8 cellular contexts compared by ENCODE assay signal in genomic region chr1:150363426-150364230, GRCh38. TPM values are rescaled to one million over a fixed set of nuclear protein-coding genes. Genes with fewer than 3 reads are reported as not detected.
DNase-seq lines count a peak whose midpoint lies in the region; ATAC-seq, FAIRE-seq and TF ChIP-seq lines count a peak whose summit lies in the region.

TSS of gene RPRD2 (plus strand) at chr1:150364147. CDS start at chr1:150364715, 568 bp downstream.

- peak; percentile 77 for ATAC-seq in GM18520 (IDR thresholded peaks at IDR 0.05; ENCODE audit: unreplicated experiment)
- peak; percentile 73 for ATAC-seq in HG03064 (IDR thresholded peaks at IDR 0.05; ENCODE audit: low read depth, unreplicated experiment)
- peak; percentile 93 for ATAC-seq in body of pancreas
- ATAC-seq in sciatic nerve = peak; percentile 99

- FAIRE-seq in TTC549 (lab: Jason Lieb, UNC) = peak; percentile 99

- WGBS in body of pancreas, 2 donors = 0% methylated on average over 34 to 36 of the region's 36 CpGs

- H3K4me1 ChIP-seq in body of pancreas = peaks cover 23% of the 10 kb centered on the region

- H3K4me3 ChIP-seq in body of pancreas = peak within 1 kb of the TSS; percentile 51 to 70

- DNase-seq in 8988T (peak; percentile 73), NCI-H2107 treated with DMSO at 0.1 percent for 48 hours (lab: John Stamatoyannopoulos, UW; ENCODE audit: unreplicated experiment) (peak; percentile 98), body of pancreas (peak; percentile 99 to 100 (median 100)), iPS DF 19.7 (ENCODE audit: low read depth, low spot score) (peak; percentile 98), sciatic nerve (ENCODE audit: low spot score) (peak; percentile 99)

- intact Hi-C loops in body of pancreas (cut with DNase I) (no loop called here), sciatic nerve (cut with DNase I) (no loop called here)

- no peaks in the 10 kb centered on the region for H3K27me3 ChIP-seq in body of pancreas

- H3K9me3 ChIP-seq in body of pancreas = no peaks in the 10 kb centered on the region

- peak within 1 kb of the TSS; percentile 91 to 98 (median 94) for H3K27ac ChIP-seq in body of pancreas

- TF ChIP-seq CTCF in body of pancreas (IDR thresholded peaks at IDR 0.05) = peak in 2 of 7 experiments; percentile 16 to 27

- TF ChIP-seq POLR2A in body of pancreas (IDR thresholded peaks at IDR 0.05) = peak; percentile 59 to 87 (median 77)

- no peaks in the 10 kb centered on the region for H3K36me3 ChIP-seq in body of pancreas (replicated peaks in 1 of 2; ENCODE audit: insufficient read depth in 1 of 2, low read depth in 2 of 2)

RNA-seq across cellular contexts. Expression of gene RPRD2, which starts in this region (rescaled TPM):
- total RNA-seq in body of pancreas (10 to 100 TPM; 13.2 to 17.1 TPM), sciatic nerve (42.8 TPM)

Comparison
In these comparisons a context has a peak if more than half of its experiments do, and no peak if none do; other contexts are left out.
1. Peak in every context shown above with its lines: DNase-seq, ATAC-seq, H3K4me3 ChIP-seq and H3K27ac ChIP-seq.